8 cellular contexts compared by ENCODE assay signal in genomic region chr14:55129428-55130193, GRCh38. TPM values are rescaled to one million over a fixed set of nuclear protein-coding genes. Genes with fewer than 3 reads are reported as not detected.
DNase-seq lines count a peak whose midpoint lies in the region; ATAC-seq, FAIRE-seq and TF ChIP-seq lines count a peak whose summit lies in the region.

No MANE protein-coding gene starts in this region.

- H3K27me3 Mint-ChIP-seq in chondrocyte (ENCODE audit: low read depth): no peaks in the 10 kb centered on the region

- H3K4me1 ChIP-seq in HepG2 (ENCODE audit: insufficient read depth, low read length): peaks cover 32% of the 10 kb centered on the region

- POLR2A ChIA-PET in HepG2 (lab: Yijun Ruan, JAX): interaction anchor here (0.5 to 2.4 kb wide), 4 partner anchors 20 to 52 kb away, joined by 3 to 19 read pairs (median 8); no protein-coding TSS in a partner anchor

- intact Hi-C loops in HepG2 (cut with micrococcal nuclease; ENCODE audit: unreplicated experiment): loop anchor here (1.0 to 2.0 kb wide), 3 partner anchors 15 to 40 kb away; no protein-coding TSS in a partner anchor

- WGBS in HepG2 (ENCODE audit: low lambda C conversion rate): 0% methylated on average over 4 of the region's 53 CpGs

- no peak overlapping the region for H2AFZ ChIP-seq in HepG2 (ENCODE audit: low read length)

- no peaks in the 10 kb centered on the region for H4K20me1 ChIP-seq in HepG2 (ENCODE audit: insufficient read depth, low read length)

- FAIRE-seq in HepG2 (lab: Jason Lieb, UNC): no peak

- peak; percentile 53 for ATAC-seq in GM19467 (IDR thresholded peaks at IDR 0.05; ENCODE audit: unreplicated experiment)
- peak; percentile 52 for ATAC-seq in HG03521 (IDR thresholded peaks at IDR 0.05; ENCODE audit: unreplicated experiment)
- ATAC-seq in HepG2: peak; percentile 81

- H3K27ac ChIP-seq in HepG2 (ENCODE audit: extremely low read length, insufficient read depth, low read length): no peak overlapping the region

- TF ChIP-seq EP300 in HepG2 (IDR thresholded peaks at IDR 0.05; ENCODE audit: low read depth in 2 of 2, low read length in 2 of 2) (no peak), HepG2 (CRISPR knock-in tag; IDR thresholded peaks at IDR 0.05; ENCODE audit: borderline replicate concordance) (no peak)

- H3K4me3 ChIP-seq in HepG2 (replicated peaks in 1 of 3; ENCODE audit: insufficient read depth in 1 of 3, low read depth in 2 of 3, low read length in 3 of 3): peak overlapping the region; percentile 69 to 78 (median 76)

- H3K36me3 ChIP-seq in HepG2 (replicated peaks in 1 of 2; ENCODE audit: control insufficient read depth in 1 of 2, insufficient read depth in 2 of 2, low read length in 2 of 2): 0 out of 5 replicates have a peak, but pooled peaks cover 0 to 3% of the 10 kb centered on the region in 2 experiments

- peaks cover 8% of the 10 kb centered on the region for H3K79me2 ChIP-seq in HepG2 (ENCODE audit: insufficient read depth, low read length)

- H3K27me3 ChIP-seq in HepG2 (ENCODE audit: control insufficient read depth in 1 of 2, insufficient read depth in 2 of 2, low read length in 2 of 2): peaks cover 2 to 14% of the 10 kb centered on the region in 2 experiments; a peak in 3 of 5 replicates

- CTCF ChIA-PET in HepG2 (lab: Yijun Ruan, JAX; ENCODE audit: low intra/inter-chr PET ratio, low total read pairs): no interaction called here

- DNase-seq in COR-L47 (lab: John Stamatoyannopoulos, UW) (peak; percentile 8), chondrocyte (ENCODE audit: low spot score) (peak; percentile 91), HepG2 (ENCODE audit: low spot score) (peak; percentile 29), NCI-H1417 (lab: John Stamatoyannopoulos, UW) (no peak)
- peak; percentile 34 for DNase-seq in activated CD4-positive, CD25-positive, alpha-beta regulatory T cell treated with anti-CD3 and anti-CD28 coated beads, Interleukin-2, amount 50 U/mL, for 16 hours (ENCODE audit: low read depth, low spot score)
- peak; percentile 21 to 34 (median 22) for DNase-seq in stimulated activated CD4-positive, alpha-beta T cell treated with anti-CD3 and anti-CD28 coated beads, TNF-alpha, amount 100 ng/mL, for 4 hours (ENCODE audit: low read depth in 3 of 3)

- peaks cover 37% of the 10 kb centered on the region for H3K4me1 Mint-ChIP-seq in chondrocyte (ENCODE audit: low read depth)

- H3K4me3 Mint-ChIP-seq in chondrocyte (ENCODE audit: unreplicated experiment): peak overlapping the region; percentile 81

- H3K9ac ChIP-seq in HepG2 (ENCODE audit: insufficient read depth, low read depth, low read length): peak overlapping the region; percentile 66

- no peaks in the 10 kb centered on the region for H3K9me3 ChIP-seq in HepG2 (ENCODE audit: low read length)

- no peak for TF ChIP-seq RAD21 in HepG2 (CRISPR knock-in tag; IDR thresholded peaks at IDR 0.05)

- in situ Hi-C loops in HepG2 (cut with HindIII; ENCODE audit: extremely low pct_ligation_motif_present, low pct_unique_long_range_greater_than_20kb): no loop called here

- no peaks in the 10 kb centered on the region for H3K9me3 Mint-ChIP-seq in chondrocyte (ENCODE audit: low read depth)

- TF ChIP-seq POLR2A in HepG2 (IDR thresholded peaks at IDR 0.05; ENCODE audit: insufficient read depth in 1 of 2, low read depth in 2 of 2, low read length in 2 of 2): peak in 1 of 2 experiments; percentile 27; a peak in 1 of 4 replicates

- TF ChIP-seq CTCF in chondrocyte (IDR thresholded peaks at IDR 0.05): peak; percentile 25
- TF ChIP-seq CTCF in HepG2 (CRISPR knock-in tag; IDR thresholded peaks at IDR 0.05): no peak

- BruUV-seq in HepG2 (replicated peaks; lab: Mats Ljungman, UMichigan): TSS peak; percentile 59

- H3K36me3 Mint-ChIP-seq in chondrocyte (ENCODE audit: low read depth): no peaks in the 10 kb centered on the region

- H3K27ac Mint-ChIP-seq in chondrocyte (ENCODE audit: unreplicated experiment): peak overlapping the region; percentile 81

- peak overlapping the region; percentile 92 for H3K4me2 ChIP-seq in HepG2 (ENCODE audit: low read depth, low read length)

TF ChIP-seq in HepG2, 621 proteins besides CTCF, POLR2A, EP300 and RAD21 (continues in another document):
- TF ChIP-seq ZSCAN31 (CRISPR knock-in tag; IDR thresholded peaks at IDR 0.05; ENCODE audit: low read depth) (0 out of 2 replicates have a peak, but pooled peaks have one; percentile 65), ZNF501 (CRISPR knock-in tag; IDR thresholded peaks at IDR 0.05) (peak; percentile 35; the same call in 1 of the 2 replicates), CEBPZ (IDR thresholded peaks at IDR 0.05; ENCODE audit: low read length) (no peak), MAZ (IDR thresholded peaks at IDR 0.05; ENCODE audit: borderline replicate concordance, low read depth, low read length) (no peak), MAZ (CRISPR knock-in tag; IDR thresholded peaks at IDR 0.05; ENCODE audit: low read depth) (peak; percentile 46; the same call in 1 of the 2 replicates), MAX (IDR thresholded peaks at IDR 0.05) (peak; percentile 57), JUN (CRISPR knock-in tag; IDR thresholded peaks at IDR 0.05) (0 out of 2 replicates have a peak, but pooled peaks have one; percentile 44), ZNF205 (CRISPR knock-in tag; IDR thresholded peaks at IDR 0.05) (0 out of 2 replicates have a peak, but pooled peaks have one; percentile 20), FLYWCH1 (CRISPR knock-in tag; IDR thresholded peaks at IDR 0.05) (0 out of 2 replicates have a peak, but pooled peaks have one; percentile 66), KDM5B (CRISPR knock-in tag; IDR thresholded peaks at IDR 0.05; ENCODE audit: borderline replicate concordance) (peak; percentile 17; the same call in 1 of the 2 replicates)

RNA-seq across cellular contexts. Expression of gene LGALS3, which starts 0.6 kb away (rescaled TPM):
- total RNA-seq in chondrocyte: 53.5 to 56.2 TPM (median 54.1 TPM) in 3 replicates
- total RNA-seq in HepG2 (2016; rRNA removed; fragmentation: Illumina TruSeq; extraction: Trizol): 5.0 and 6.3 TPM in 2 replicates
- 2.6 and 3.6 TPM in 2 replicates for total RNA-seq in HepG2 (2016; cell fraction: cytosol; rRNA removed; fragmentation: Illumina TruSeq; extraction: Trizol; ENCODE audit: low read depth)
- total RNA-seq in HepG2 (2016; cell fraction: insoluble cytoplasmic fraction; rRNA removed; fragmentation: Illumina TruSeq; extraction: Trizol): 6.6 and 7.4 TPM in 2 replicates
- total RNA-seq in HepG2 (2016; cell fraction: membrane; rRNA removed; fragmentation: Illumina TruSeq; extraction: Trizol): 2.7 and 2.8 TPM in 2 replicates
- 2.9 TPM in 2 replicates for total RNA-seq in HepG2 (2016; cell fraction: nucleus; rRNA removed; fragmentation: Illumina TruSeq; extraction: Trizol)
- 92.2 and 97.4 TPM in 2 replicates for polyA plus RNA-seq in HepG2 (2011; rRNA removed)
- 78.8 and 85.7 TPM in 2 replicates for polyA plus RNA-seq in HepG2 (2011; cell fraction: cytosol; rRNA removed)
- polyA plus RNA-seq in HepG2 (2011; cell fraction: nucleus; rRNA removed): 48.6 and 48.9 TPM in 2 replicates
- polyA plus RNA-seq in HepG2 (2012): 16.0 and 39.9 TPM in 2 replicates
- 5.0 and 5.9 TPM in 2 replicates for polyA plus RNA-seq in HepG2 (2016; cell fraction: cytosol; fragmentation: Illumina TruSeq; extraction: Trizol; ENCODE audit: low read depth)
- 10.5 and 10.8 TPM in 2 replicates for polyA plus RNA-seq in HepG2 (2016; cell fraction: insoluble cytoplasmic fraction; fragmentation: Illumina TruSeq; extraction: Trizol; ENCODE audit: low read depth)
- 3.3 TPM in 2 replicates for polyA plus RNA-seq in HepG2 (2016; cell fraction: membrane; fragmentation: Illumina TruSeq; extraction: Trizol; ENCODE audit: low read depth)
- 6.0 and 6.6 TPM in 2 replicates for polyA plus RNA-seq in HepG2 (2016; cell fraction: nucleus; fragmentation: Illumina TruSeq; extraction: Trizol; ENCODE audit: insufficient read depth, low read depth)
- 42.0 and 143 TPM in 2 replicates for polyA minus RNA-seq in HepG2 (2011; rRNA and poly(A)+ RNA removed; ENCODE audit: low replicate concordance)
- 30.7 and 33.1 TPM in 2 replicates for polyA minus RNA-seq in HepG2 (2011; cell fraction: cytosol; rRNA and poly(A)+ RNA removed)
- polyA minus RNA-seq in HepG2 (2011; cell fraction: nucleus; rRNA and poly(A)+ RNA removed): 12.0 and 17.0 TPM in 2 replicates

Comparison
In these comparisons a context has a peak if more than half of its experiments do, and no peak if none do; other contexts are left out.
1. DNase-seq: peak in COR-L47 (single experiment), activated CD4-positive, CD25-positive, alpha-beta regulatory T cell treated with anti-CD3 and anti-CD28 coated beads, Interleukin-2, amount 50 U/mL, for 16 hours (single experiment), chondrocyte (single experiment), HepG2 (single experiment) and stimulated activated CD4-positive, alpha-beta T cell treated with anti-CD3 and anti-CD28 coated beads, TNF-alpha, amount 100 ng/mL, for 4 hours (3 of 3); none in NCI-H1417 (0 of 3).
2. Peak in every context shown above with its lines, with median percentiles within 50 percentile points of each other: ATAC-seq.